In the genomic region with DNA sequence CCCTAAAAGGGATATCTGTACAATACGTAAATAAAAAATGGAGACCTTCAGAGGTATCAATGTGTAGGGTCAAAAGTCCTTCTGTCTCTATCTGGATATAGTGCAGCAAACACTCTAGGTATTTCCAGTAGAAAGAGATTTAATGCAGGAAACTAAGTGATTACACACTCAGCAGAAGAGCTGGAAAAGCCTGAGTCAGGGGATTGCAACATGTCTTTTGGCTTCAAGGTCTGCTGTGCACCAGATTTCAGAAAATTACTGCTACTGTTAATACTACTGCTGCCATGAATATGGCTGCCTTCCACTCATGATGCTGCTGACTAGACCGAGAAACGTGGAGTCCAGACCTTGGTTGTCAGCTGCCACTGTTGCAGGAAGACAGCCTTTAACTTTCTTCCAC, we compare ENCODE assay signal across 1 cellular context.
TF ChIP-seq lines count a peak whose summit lies in the region.

No MANE protein-coding gene starts in this region.

TF ChIP-seq in HepG2, 621 proteins besides CTCF, POLR2A, EP300 and RAD21 (continued from another document):
- TF ChIP-seq ZNF414 (CRISPR knock-in tag; IDR thresholded peaks at IDR 0.05), result no peak
- TF ChIP-seq CEBPB (IDR thresholded peaks at IDR 0.05; ENCODE audit: borderline replicate concordance, low read depth, low read length), result peak; percentile 73
- no peak for TF ChIP-seq FOXP1 (IDR thresholded peaks at IDR 0.05)
- no peak for TF ChIP-seq FOXP1 (CRISPR knock-in tag; IDR thresholded peaks at IDR 0.05)
- TF ChIP-seq SNRNP70 (IDR thresholded peaks at IDR 0.05; ENCODE audit: low read depth, low read length), result no peak
- TF ChIP-seq MAFK (conservative IDR thresholded peaks at IDR 0.05 in 1 of 2, IDR thresholded peaks at IDR 0.05 in 1 of 2; ENCODE audit: low read length in 2 of 2), result peak; percentile 58 to 64; a peak in 3 of 4 replicates
